Comparison of ENCODE assay signal across 25 cellular contexts in the genomic region with DNA sequence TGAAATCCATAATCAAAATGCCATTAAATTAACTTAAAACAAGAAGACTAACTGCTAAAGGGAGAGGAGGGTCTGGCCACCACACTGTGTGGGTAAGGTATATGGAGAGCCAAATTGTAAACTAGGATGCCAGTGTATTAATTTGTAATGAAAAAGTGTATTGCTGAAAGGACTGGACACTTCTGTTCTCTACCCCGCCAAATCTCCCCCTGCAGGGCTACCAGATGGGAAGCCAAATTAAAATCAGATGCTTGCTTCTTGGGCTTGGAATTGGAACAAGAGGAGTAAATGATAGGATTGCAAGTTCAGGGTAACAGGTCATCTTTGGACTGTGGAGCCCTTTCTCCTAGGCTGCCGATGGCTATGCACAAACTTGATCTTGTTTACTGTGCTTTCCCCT.
A peak's percentile ranks its signal among the peaks of the same experiment; 100 is the strongest.
DNase-seq lines count a peak whose midpoint lies in the region; ATAC-seq and TF ChIP-seq lines count a peak whose summit lies in the region.
"Had no signal": no experiment of that assay in that cellular context is flagged by ENCODE, and none has a peak within 500 bp of the region (broad histone marks: within the 10 kb centered on the region; RNA-seq: fewer than 3 reads in every experiment).

No MANE protein-coding gene starts in this region.

- H3K4me1 ChIP-seq in BE2C: peaks cover 21% of the 10 kb centered on the region
- H3K4me1 ChIP-seq in SK-N-SH (ENCODE audit: control insufficient read depth in 1 of 2, insufficient read depth in 2 of 2, low read depth in 1 of 2, low read length in 1 of 2): peaks cover 0 to 8% of the 10 kb centered on the region in 2 experiments; a peak in 2 of 4 replicates
- H3K4me1 ChIP-seq in neuronal stem cell (ENCODE audit: control insufficient read depth in 2 of 2, insufficient read depth in 1 of 2, low read depth in 1 of 2, low read length in 2 of 2): no peaks in the 10 kb centered on the region
- H3K4me1 ChIP-seq: Caco-2, SJSA1 had no signal

- peak overlapping the region in 1 of 2 experiments; percentile 80; a peak in 2 of 4 replicates for H3K27ac ChIP-seq in SK-N-SH (ENCODE audit: low read depth in 2 of 2, low read length in 1 of 2)
- H3K27ac ChIP-seq in neuronal stem cell (replicated peaks; ENCODE audit: low read length): no peak overlapping the region
- no peak overlapping the region for H3K27ac ChIP-seq in WERI-Rb-1
- H3K27ac ChIP-seq: C4-2B, PC-9, SJSA1 had no signal

- no peak overlapping the region for H3K14ac ChIP-seq in neuronal stem cell (ENCODE audit: low read length)

- no peaks in the 10 kb centered on the region for H3K9me2 ChIP-seq in SK-N-SH

- H3K36me3 ChIP-seq in BE2C (no peaks in the 10 kb centered on the region), SK-N-SH (replicated peaks in 1 of 2; ENCODE audit: control insufficient read depth in 1 of 2, insufficient read depth in 2 of 2, low read length in 1 of 2) (no peaks in the 10 kb centered on the region), neuronal stem cell (replicated peaks in 1 of 2; ENCODE audit: control insufficient read depth in 2 of 2, insufficient read depth in 2 of 2, low read length in 2 of 2) (no peaks in the 10 kb centered on the region), WERI-Rb-1 (no peaks in the 10 kb centered on the region)
- H3K36me3 ChIP-seq: SJSA1 had no signal

- 28% methylated on average over 2 of the region's 2 CpGs for WGBS in SK-N-SH (ENCODE audit: low lambda C conversion rate)
- WGBS in neuronal stem cell (ENCODE audit: extremely low coverage in 2 of 2, insufficient read length in 2 of 2, insufficient replicate concordance in 1 of 2), 2 donors: no CpG with 5 or more reads among the region's 2 CpGs

- no peaks in the 10 kb centered on the region for H3K36me3 Mint-ChIP-seq in activated CD4-positive, alpha-beta T cell treated with anti-CD3 and anti-CD28 coated beads, Interleukin-2, amount 10 ng/mL, durations not matched to agents 7 days and 5 days (ENCODE audit: low read depth)
- H3K36me3 Mint-ChIP-seq: CD8-positive, alpha-beta T cell had no signal

- no peak overlapping the region for H2AK5ac ChIP-seq in neuronal stem cell (ENCODE audit: low read depth, low read length)

- no peak overlapping the region for H2BK120ac ChIP-seq in neuronal stem cell (ENCODE audit: low read depth, low read length)

- no peaks in the 10 kb centered on the region for H3K79me2 ChIP-seq in SK-N-SH (ENCODE audit: insufficient read depth)

- H2AFZ ChIP-seq in SK-N-SH (ENCODE audit: low read depth) (no peak overlapping the region), neuronal stem cell (ENCODE audit: low read length) (no peak overlapping the region)
- H2AFZ ChIP-seq: PC-9 had no signal

- TF ChIP-seq CTCF in BE2C (IDR thresholded peaks at IDR 0.05; ENCODE audit: low read depth, low read length): no peak
- TF ChIP-seq CTCF in SK-N-SH (IDR thresholded peaks at IDR 0.05): no peak
- no peak for TF ChIP-seq CTCF in WERI-Rb-1 (IDR thresholded peaks at IDR 0.05; ENCODE audit: low read depth, low read length)

- no peak overlapping the region for H3K4ac ChIP-seq in neuronal stem cell (ENCODE audit: low read length)

- H4K91ac ChIP-seq in neuronal stem cell (ENCODE audit: low read depth, low read length, poor library complexity): no peak overlapping the region

- no peak overlapping the region for H2BK12ac ChIP-seq in neuronal stem cell (ENCODE audit: low read length)

- no peak overlapping the region for H2BK15ac ChIP-seq in neuronal stem cell (ENCODE audit: low read length)

- H3K27ac Mint-ChIP-seq in activated CD4-positive, alpha-beta T cell treated with anti-CD3 and anti-CD28 coated beads, Interleukin-2, amount 10 ng/mL, durations not matched to agents 7 days and 5 days: no peak overlapping the region
- H3K27ac Mint-ChIP-seq: CD8-positive, alpha-beta T cell had no signal

- DNase-seq in BE2C (peak; percentile 26), SK-N-SH (peak; percentile 78), cerebellum (ENCODE audit: low spot score) (peak; percentile 57), sciatic nerve (ENCODE audit: low spot score) (no peak), neuronal stem cell (ENCODE audit: low spot score) (no peak), WERI-Rb-1 (no peak), NCI-H526 treated with DMSO at 0.1 percent for 48 hours (lab: John Stamatoyannopoulos, UW) (no peak)
- no peak for DNase-seq in activated CD4-positive, alpha-beta T cell treated with anti-CD3 and anti-CD28 coated beads, Interleukin-2, amount 10 ng/mL, durations not matched to agents 7 days and 5 days
- DNase-seq: Caco-2; CD8-positive, alpha-beta T cell; DMS79 treated with DMSO at 0.1 percent for 48 hours; Kasumi-1; MV-4-11; NCI-H1105; NCI-H1436 treated with DMSO at 0.1 percent for 48 hours; NCI-H187 treated with DMSO at 0.1 percent for 48 hours; NCI-H2107; NCI-H82; NK-92 treated with Interleukin-12 subunit alpha and Interleukin-12 subunit beta, amount 100 ng/mL, for 24 hours; PC-9; Right ventricle myocardium superior; RPMI8226 had no signal

- peak in 1 of 2 experiments; percentile 97; a peak in 2 of 4 replicates for TF ChIP-seq EP300 in SK-N-SH (IDR thresholded peaks at IDR 0.05; ENCODE audit: borderline replicate concordance in 1 of 2, low read depth in 1 of 2, low read length in 1 of 2)

- H3K4me3 ChIP-seq in BE2C (ENCODE audit: low read depth, low read length): no peak overlapping the region
- H3K4me3 ChIP-seq in SK-N-SH (ENCODE audit: low read depth in 2 of 2, low read length in 1 of 2): no peak overlapping the region
- H3K4me3 ChIP-seq in neuronal stem cell (ENCODE audit: low read length in 2 of 2): no peak overlapping the region
- no peak overlapping the region for H3K4me3 ChIP-seq in WERI-Rb-1 (ENCODE audit: low read depth, low read length)
- H3K4me3 ChIP-seq: K562, PC-9, SJSA1 had no signal

- no peaks in the 10 kb centered on the region for H4K20me1 ChIP-seq in SK-N-SH (ENCODE audit: insufficient read depth)

- intact Hi-C loops in sciatic nerve (cut with DNase I): no loop called here

- H4K8ac ChIP-seq in neuronal stem cell (ENCODE audit: low read depth, low read length): no peak overlapping the region

- H3K79me1 ChIP-seq in neuronal stem cell (ENCODE audit: low read depth, low read length): no peaks in the 10 kb centered on the region

- H3K18ac ChIP-seq in neuronal stem cell (ENCODE audit: low read length): no peak overlapping the region

- no peak overlapping the region for H3K4me3 Mint-ChIP-seq in activated CD4-positive, alpha-beta T cell treated with anti-CD3 and anti-CD28 coated beads, Interleukin-2, amount 10 ng/mL, durations not matched to agents 7 days and 5 days
- H3K4me3 Mint-ChIP-seq: CD8-positive, alpha-beta T cell had no signal

- CTCF ChIA-PET in SK-N-SH (lab: Yijun Ruan, JAX): interaction anchor here (0.9 to 1.0 kb wide), 2 partner anchors 13 to 94 kb away, joined by 3 read pairs; no protein-coding TSS in a partner anchor
- CTCF ChIA-PET in activated CD4-positive, alpha-beta T cell treated with anti-CD3 and anti-CD28 coated beads, Interleukin-2, amount 10 ng/mL, durations not matched to agents 7 days and 5 days (lab: Charles Lee): no interaction called here

- H3K27me3 ChIP-seq in BE2C (no peaks in the 10 kb centered on the region), SK-N-SH (ENCODE audit: insufficient read depth) (no peaks in the 10 kb centered on the region), neuronal stem cell (ENCODE audit: control insufficient read depth in 3 of 3, insufficient read depth in 3 of 3, low read depth in 1 of 3, low read length in 3 of 3) (no peaks in the 10 kb centered on the region), WERI-Rb-1 (ENCODE audit: insufficient read depth, low read depth, severe bottlenecking) (no peaks in the 10 kb centered on the region)
- H3K27me3 ChIP-seq: SJSA1 had no signal

- H3K9me3 ChIP-seq in BE2C (no peaks in the 10 kb centered on the region), SK-N-SH (no peaks in the 10 kb centered on the region), neuronal stem cell (replicated peaks in 1 of 2; ENCODE audit: control insufficient read depth in 2 of 2, insufficient read depth in 1 of 2, low read depth in 1 of 2, low read length in 2 of 2) (no peaks in the 10 kb centered on the region), WERI-Rb-1 (ENCODE audit: severe bottlenecking) (no peaks in the 10 kb centered on the region)
- H3K9me3 ChIP-seq: Caco-2, SJSA1 had no signal

- no peak overlapping the region for H2BK5ac ChIP-seq in neuronal stem cell (ENCODE audit: low read length)

- ATAC-seq in sciatic nerve: peak; percentile 36
- ATAC-seq: CD8-positive, alpha-beta T cell; K562 had no signal

- H3K9ac ChIP-seq in SK-N-SH (no peak overlapping the region), neuronal stem cell (ENCODE audit: low read depth, low read length, poor library complexity) (no peak overlapping the region)

- H3K23ac ChIP-seq in neuronal stem cell (ENCODE audit: low read depth, low read length, poor library complexity): no peak overlapping the region

- H3K27me3 Mint-ChIP-seq in activated CD4-positive, alpha-beta T cell treated with anti-CD3 and anti-CD28 coated beads, Interleukin-2, amount 10 ng/mL, durations not matched to agents 7 days and 5 days: no peaks in the 10 kb centered on the region

- no peaks in the 10 kb centered on the region for H3F3A ChIP-seq in SK-N-SH (replicated peaks; ENCODE audit: insufficient read depth)

- H3K9me3 Mint-ChIP-seq in activated CD4-positive, alpha-beta T cell treated with anti-CD3 and anti-CD28 coated beads, Interleukin-2, amount 10 ng/mL, durations not matched to agents 7 days and 5 days: peaks cover 3% of the 10 kb centered on the region

- no peaks in the 10 kb centered on the region for H3K4me1 Mint-ChIP-seq in activated CD4-positive, alpha-beta T cell treated with anti-CD3 and anti-CD28 coated beads, Interleukin-2, amount 10 ng/mL, durations not matched to agents 7 days and 5 days

- TF ChIP-seq RAD21 in SK-N-SH (IDR thresholded peaks at IDR 0.05; ENCODE audit: low read length): peak; percentile 34

- H3K4me2 ChIP-seq in SK-N-SH (no peak overlapping the region), neuronal stem cell (ENCODE audit: insufficient read depth, low read length, poor library complexity, severe bottlenecking) (no peak overlapping the region)
- H3K4me2 ChIP-seq: PC-9 had no signal

- POLR2A ChIA-PET in SK-N-SH (lab: Yijun Ruan, JAX): no interaction called here
- POLR2A ChIA-PET in activated CD4-positive, alpha-beta T cell treated with anti-CD3 and anti-CD28 coated beads, Interleukin-2, amount 10 ng/mL, durations not matched to agents 7 days and 5 days (lab: Charles Lee): no interaction called here

Comparison
In these comparisons a context has a peak if more than half of its experiments do, and no peak if none do; other contexts are left out.
1. DNase-seq: peak in BE2C (single experiment), SK-N-SH (single experiment) and cerebellum (single experiment); none in sciatic nerve (single experiment), neuronal stem cell (single experiment), WERI-Rb-1 (single experiment), NCI-H526 treated with DMSO at 0.1 percent for 48 hours (single experiment) and activated CD4-positive, alpha-beta T cell treated with anti-CD3 and anti-CD28 coated beads, Interleukin-2, amount 10 ng/mL, durations not matched to agents 7 days and 5 days (single experiment).